In genomic region chr1:208187499-208188041, GRCh38 we compare ENCODE assay signal across 10 cellular contexts. TPM values are rescaled to one million over a fixed set of nuclear protein-coding genes. Genes with fewer than 3 reads are reported as not detected.
A peak's percentile ranks its signal among the peaks of the same experiment; 100 is the strongest.
DNase-seq lines count a peak whose midpoint lies in the region; ATAC-seq and TF ChIP-seq lines count a peak whose summit lies in the region.
"Had no signal": no experiment of that assay in that cellular context is flagged by ENCODE, and none has a peak within 500 bp of the region (broad histone marks: within the 10 kb centered on the region; RNA-seq: fewer than 3 reads in every experiment).

No MANE protein-coding gene starts in this region.

- H3K4me1 Mint-ChIP-seq in stimulated activated memory B cell treated with anti-CD40 and anti-IgM and Interleukin-4, amounts not matched to agents 10 μg/mL and 1 μg/mL and 100 μg/mL, for 72 hours = peaks cover 19% of the 10 kb centered on the region

- no peaks in the 10 kb centered on the region for H3K9me3 Mint-ChIP-seq in stimulated activated memory B cell treated with anti-CD40 and anti-IgM and Interleukin-4, amounts not matched to agents 10 μg/mL and 1 μg/mL and 100 μg/mL, for 72 hours
- H3K9me3 Mint-ChIP-seq: T-cell had no signal

- POLR2A ChIA-PET in HEK293T (lab: Yijun Ruan, JAX) = no interaction called here

- CTCF ChIA-PET in HEK293T (lab: Yijun Ruan, JAX) = interaction anchor here (0.7 kb wide), 1 partner anchor 57 kb away, joined by 4 read pairs; no protein-coding TSS in a partner anchor

- peak; percentile 58 for ATAC-seq in HG02623 (IDR thresholded peaks at IDR 0.05; ENCODE audit: unreplicated experiment)
- peak; percentile 59 for ATAC-seq in HG03521 (IDR thresholded peaks at IDR 0.05; ENCODE audit: unreplicated experiment)
- peak; percentile 76 for ATAC-seq in stimulated activated memory B cell treated with anti-CD40 and anti-IgM and Interleukin-4, amounts not matched to agents 10 μg/mL and 1 μg/mL and 100 μg/mL, for 72 hours
- ATAC-seq: T-cell had no signal

- peak overlapping the region; percentile 38 for H3K27ac Mint-ChIP-seq in stimulated activated memory B cell treated with anti-CD40 and anti-IgM and Interleukin-4, amounts not matched to agents 10 μg/mL and 1 μg/mL and 100 μg/mL, for 72 hours
- H3K27ac Mint-ChIP-seq: T-cell had no signal

- H3K27me3 Mint-ChIP-seq in stimulated activated memory B cell treated with anti-CD40 and anti-IgM and Interleukin-4, amounts not matched to agents 10 μg/mL and 1 μg/mL and 100 μg/mL, for 72 hours = peaks cover 39% of the 10 kb centered on the region

- H3K36me3 Mint-ChIP-seq in stimulated activated memory B cell treated with anti-CD40 and anti-IgM and Interleukin-4, amounts not matched to agents 10 μg/mL and 1 μg/mL and 100 μg/mL, for 72 hours = no peaks in the 10 kb centered on the region
- H3K36me3 Mint-ChIP-seq: T-cell had no signal

- peak; percentile 31 for DNase-seq in GM19240 (ENCODE audit: insufficient read length, low spot score)
- DNase-seq in NCI-H524 treated with DMSO at 0.1 percent for 48 hours (lab: John Stamatoyannopoulos, UW) = no peak
- no peak for DNase-seq in activated T-cell treated with anti-CD3 and anti-CD28 coated beads, Interleukin-2, amount 50 U/mL, for 48 hours
- DNase-seq in mucosa of gallbladder (ENCODE audit: low spot score) = no peak
- DNase-seq in HEK293T (ENCODE audit: extremely low spot score) = no peak
- DNase-seq: sigmoid colon, T-cell had no signal

- H3K4me3 Mint-ChIP-seq in stimulated activated memory B cell treated with anti-CD40 and anti-IgM and Interleukin-4, amounts not matched to agents 10 μg/mL and 1 μg/mL and 100 μg/mL, for 72 hours = peak overlapping the region; percentile 38
- H3K4me3 Mint-ChIP-seq: T-cell had no signal

TF ChIP-seq in HEK293T, 16 proteins besides CTCF, POLR2A, EP300 and RAD21:
- TF ChIP-seq SUZ12 (IDR thresholded peaks at IDR 0.05) (no peak), FOXM1 (IDR thresholded peaks at IDR 0.05; ENCODE audit: borderline replicate concordance) (no peak), TARDBP (IDR thresholded peaks at IDR 0.05) (no peak), PKNOX1 (IDR thresholded peaks at IDR 0.05) (no peak), HDGF (IDR thresholded peaks at IDR 0.05; ENCODE audit: borderline replicate concordance) (no peak), LEF1 (IDR thresholded peaks at IDR 0.05; ENCODE audit: borderline replicate concordance) (no peak), CTBP1 (IDR thresholded peaks at IDR 0.05; ENCODE audit: borderline replicate concordance) (no peak), FOXK2 (IDR thresholded peaks at IDR 0.05) (no peak), NFRKB (IDR thresholded peaks at IDR 0.05) (no peak), FOXA1 (IDR thresholded peaks at IDR 0.05) (no peak), SP1 (IDR thresholded peaks at IDR 0.05) (no peak), ELF4 (IDR thresholded peaks at IDR 0.05) (no peak), ARNT (IDR thresholded peaks at IDR 0.05) (no peak), ZNF384 (IDR thresholded peaks at IDR 0.05) (no peak), BHLHE40 (IDR thresholded peaks at IDR 0.05; ENCODE audit: borderline replicate concordance) (no peak), L3MBTL2 (conservative IDR thresholded peaks at IDR 0.05) (no peak)

RNA-seq across cellular contexts. Expression of gene PLXNA2, which starts 56.6 kb away (rescaled TPM):
- 37.4 TPM for total RNA-seq in mucosa of gallbladder
